Comparison of ENCODE assay signal across 8 cellular contexts in the genomic region with DNA sequence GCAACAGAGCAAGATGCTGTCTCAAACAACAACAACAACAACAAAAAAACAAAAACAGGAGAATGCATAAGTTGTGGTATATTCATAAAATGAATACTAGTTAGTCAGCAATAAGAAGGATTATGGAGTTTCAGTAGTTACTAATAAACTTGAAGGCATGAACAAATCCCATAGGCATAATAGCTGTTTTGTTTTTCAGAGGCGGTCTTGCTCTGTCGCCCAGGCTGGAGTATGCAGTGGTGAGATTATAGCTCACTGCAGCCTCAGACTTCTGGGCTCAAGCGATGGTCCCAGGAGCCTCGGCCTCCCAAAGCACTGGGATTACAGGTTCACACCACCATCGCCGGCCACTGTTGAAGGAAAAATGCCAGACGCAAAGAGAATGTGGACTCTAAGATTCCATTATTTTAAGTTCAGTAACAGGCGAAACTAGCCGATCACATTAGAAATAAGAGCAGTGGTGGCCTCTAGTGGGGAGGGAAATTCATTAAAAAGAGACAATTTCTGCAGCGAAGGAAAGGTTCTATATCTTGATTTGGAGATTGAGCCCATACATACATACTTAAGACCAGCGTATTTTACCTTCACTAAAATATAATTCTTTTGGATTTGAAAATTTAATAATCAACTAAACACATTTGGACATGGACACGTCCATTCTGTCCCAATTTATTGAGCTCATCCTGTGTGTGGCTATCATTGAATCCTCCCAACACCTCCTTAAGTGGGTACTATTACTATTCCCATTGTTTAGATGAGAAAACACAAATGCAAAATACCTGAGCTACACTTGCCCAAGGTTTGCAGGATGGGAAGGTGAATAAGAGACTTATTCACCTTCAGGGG. TPM values are rescaled to one million over a fixed set of nuclear protein-coding genes. Genes with fewer than 3 reads are reported as not detected.
A peak's percentile ranks its signal among the peaks of the same experiment; 100 is the strongest.
DNase-seq lines count a peak whose midpoint lies in the region; ATAC-seq, FAIRE-seq and TF ChIP-seq lines count a peak whose summit lies in the region.

No MANE protein-coding gene starts in this region.

- no peaks in the 10 kb centered on the region for H4K20me1 ChIP-seq in HepG2 (ENCODE audit: insufficient read depth, low read length)

- CTCF ChIA-PET in HepG2 (lab: Yijun Ruan, JAX; ENCODE audit: low intra/inter-chr PET ratio, low total read pairs), result interaction anchor here (0.7 to 1.5 kb wide), 3 partner anchors 33 to 169 kb away, joined by 3 to 5 read pairs (median 4); a partner anchor contains a TSS

- H3K9ac ChIP-seq in HepG2 (ENCODE audit: insufficient read depth, low read depth, low read length), result 0 out of 2 replicates have a peak overlapping the region, but pooled peaks have one; percentile 42

- no peaks in the 10 kb centered on the region for H3K27me3 ChIP-seq in HepG2 (ENCODE audit: control insufficient read depth in 1 of 2, insufficient read depth in 2 of 2, low read length in 2 of 2)

- TF ChIP-seq CTCF in GM13976 (IDR thresholded peaks at IDR 0.05; ENCODE audit: borderline replicate concordance, control extremely low read depth, extremely low read depth, insufficient read depth, missing control alignments), result peak; percentile 27
- TF ChIP-seq CTCF in VCaP (conservative IDR thresholded peaks at IDR 0.05), result peak; percentile 84
- TF ChIP-seq CTCF in HepG2 (CRISPR knock-in tag; IDR thresholded peaks at IDR 0.05), result peak; percentile 77

- H3K36me3 ChIP-seq in HepG2 (replicated peaks in 1 of 2; ENCODE audit: control insufficient read depth in 1 of 2, insufficient read depth in 2 of 2, low read length in 2 of 2), result no peaks in the 10 kb centered on the region

- TF ChIP-seq POLR2A in HepG2 (IDR thresholded peaks at IDR 0.05; ENCODE audit: insufficient read depth in 1 of 2, low read depth in 2 of 2, low read length in 2 of 2), result no peak

- H3K27ac ChIP-seq in VCaP (peak overlapping the region; percentile 82), HepG2 (ENCODE audit: extremely low read length, insufficient read depth, low read length) (peak overlapping the region; percentile 62)

- peak; percentile 51 for TF ChIP-seq RAD21 in HepG2 (CRISPR knock-in tag; IDR thresholded peaks at IDR 0.05)

- peak overlapping the region; percentile 60 for H2AFZ ChIP-seq in HepG2 (ENCODE audit: low read length)

- FAIRE-seq in HepG2 (lab: Jason Lieb, UNC), result peak; percentile 82

- 1% methylated on average over 12 of the region's 12 CpGs for WGBS in HepG2 (ENCODE audit: low lambda C conversion rate)

- no peaks in the 10 kb centered on the region for H3K79me2 ChIP-seq in HepG2 (ENCODE audit: insufficient read depth, low read length)

- peak overlapping the region; percentile 96 for H3K4me2 ChIP-seq in HepG2 (ENCODE audit: low read depth, low read length)

- DNase-seq in ACHN (peak; percentile 72), GM13976 (ENCODE audit: low spot score) (peak; percentile 65), NCI-H146 treated with DMSO at 0.1 percent for 48 hours (lab: John Stamatoyannopoulos, UW; ENCODE audit: unreplicated experiment) (peak; percentile 16), dedifferentiated amniotic fluid mesenchymal stem cell (ENCODE audit: extremely low spot score) (peak; percentile 43), HepG2 (ENCODE audit: low spot score) (peak; percentile 63)
- peak; percentile 33 for DNase-seq in stimulated activated CD8-positive, alpha-beta memory T cell treated with anti-CD3 and anti-CD28 coated beads, Interleukin-12 subunit alpha, Interleukin-12 subunit beta, amount 100 ng/mL, for 1 hour (ENCODE audit: low read depth)

- TF ChIP-seq EP300 in HepG2 (IDR thresholded peaks at IDR 0.05; ENCODE audit: low read depth in 2 of 2, low read length in 2 of 2) (no peak), HepG2 (CRISPR knock-in tag; IDR thresholded peaks at IDR 0.05; ENCODE audit: borderline replicate concordance) (no peak)

- ATAC-seq in HepG2 (peak; percentile 71), GM18861 (IDR thresholded peaks at IDR 0.05; ENCODE audit: unreplicated experiment) (no peak)

- intact Hi-C loops in HepG2 (cut with micrococcal nuclease; ENCODE audit: unreplicated experiment), result loop anchor here (1.0 to 10.0 kb wide), 5 partner anchors 35 to 148 kb away; no protein-coding TSS in a partner anchor

- POLR2A ChIA-PET in HepG2 (lab: Yijun Ruan, JAX), result interaction anchor here (0.8 to 1.8 kb wide), 9 partner anchors 9 to 170 kb away, joined by 3 to 18 read pairs (median 4); a partner anchor contains a TSS

- peak overlapping the region; percentile 66 to 72 (median 70) for H3K4me3 ChIP-seq in HepG2 (replicated peaks in 1 of 3; ENCODE audit: insufficient read depth in 1 of 3, low read depth in 2 of 3, low read length in 3 of 3)

- H3K9me3 ChIP-seq in HepG2 (ENCODE audit: low read length), result no peaks in the 10 kb centered on the region

- no TSS peak for BruUV-seq in HepG2 (replicated peaks; lab: Mats Ljungman, UMichigan)

- in situ Hi-C loops in ACHN (cut with HindIII; ENCODE audit: low pct_ligation_motif_present, low pct_unique_long_range_greater_than_20kb, low sequenced_read_pairs), result no loop called here
- in situ Hi-C loops in GM13976 (cut with MboI; ENCODE audit: low sequenced_read_pairs, unreplicated experiment), result loop anchor here (10.0 kb wide), 1 partner anchor 348 kb away; no protein-coding TSS in a partner anchor
- in situ Hi-C loops in HepG2 (cut with HindIII; ENCODE audit: extremely low pct_ligation_motif_present, low pct_unique_long_range_greater_than_20kb), result loop anchor here (5.0 kb wide), 1 partner anchor 150 kb away; no protein-coding TSS in a partner anchor

- peaks cover 57% of the 10 kb centered on the region for H3K4me1 ChIP-seq in HepG2 (ENCODE audit: insufficient read depth, low read length)

TF ChIP-seq in HepG2, 621 proteins besides CTCF, POLR2A, EP300 and RAD21 (continues in another document):
- 0 out of 2 replicates have a peak, but pooled peaks have one; percentile 35 for TF ChIP-seq ZNF761 (CRISPR knock-in tag; conservative IDR thresholded peaks at IDR 0.05)
- TF ChIP-seq, protein P1, sequence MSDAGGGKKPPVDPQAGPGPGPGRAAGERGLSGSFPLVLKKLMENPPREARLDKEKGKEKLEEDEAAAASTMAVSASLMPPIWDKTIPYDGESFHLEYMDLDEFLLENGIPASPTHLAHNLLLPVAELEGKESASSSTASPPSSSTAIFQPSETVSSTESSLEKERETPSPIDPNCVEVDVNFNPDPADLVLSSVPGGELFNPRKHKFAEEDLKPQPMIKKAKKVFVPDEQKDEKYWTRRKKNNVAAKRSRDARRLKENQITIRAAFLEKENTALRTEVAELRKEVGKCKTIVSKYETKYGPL (CRISPR knock-in tag; IDR thresholded peaks at IDR 0.05), result no peak

RNA-seq across cellular contexts. Expression of a gene that starts 27.4 kb away (rescaled TPM):
- 10.5 and 13.7 TPM in 2 replicates for total RNA-seq in HepG2 (2016; rRNA removed; fragmentation: Illumina TruSeq; extraction: Trizol)
- total RNA-seq in HepG2 (2016; cell fraction: cytosol; rRNA removed; fragmentation: Illumina TruSeq; extraction: Trizol; ENCODE audit: low read depth), result 4.0 and 4.5 TPM in 2 replicates
- 8.3 and 12.0 TPM in 2 replicates for total RNA-seq in HepG2 (2016; cell fraction: insoluble cytoplasmic fraction; rRNA removed; fragmentation: Illumina TruSeq; extraction: Trizol)
- total RNA-seq in HepG2 (2016; cell fraction: membrane; rRNA removed; fragmentation: Illumina TruSeq; extraction: Trizol), result 8.1 and 8.4 TPM in 2 replicates
- total RNA-seq in HepG2 (2016; cell fraction: nucleus; rRNA removed; fragmentation: Illumina TruSeq; extraction: Trizol), result 5.7 and 8.2 TPM in 2 replicates
- polyA plus RNA-seq in HepG2 (2011; rRNA removed), result 33.1 and 49.7 TPM in 2 replicates
- 45.0 and 52.1 TPM in 2 replicates for polyA plus RNA-seq in HepG2 (2011; cell fraction: cytosol; rRNA removed)
- 54.1 and 56.2 TPM in 2 replicates for polyA plus RNA-seq in HepG2 (2011; cell fraction: nucleus; rRNA removed)
- 51.6 and 55.6 TPM in 2 replicates for polyA plus RNA-seq in HepG2 (2012)
- 4.4 and 6.3 TPM in 2 replicates for polyA plus RNA-seq in HepG2 (2016; cell fraction: cytosol; fragmentation: Illumina TruSeq; extraction: Trizol; ENCODE audit: low read depth)
- polyA plus RNA-seq in HepG2 (2016; cell fraction: insoluble cytoplasmic fraction; fragmentation: Illumina TruSeq; extraction: Trizol; ENCODE audit: low read depth), result 9.3 and 10.5 TPM in 2 replicates
- 7.6 and 9.8 TPM in 2 replicates for polyA plus RNA-seq in HepG2 (2016; cell fraction: membrane; fragmentation: Illumina TruSeq; extraction: Trizol; ENCODE audit: low read depth)
- polyA plus RNA-seq in HepG2 (2016; cell fraction: nucleus; fragmentation: Illumina TruSeq; extraction: Trizol; ENCODE audit: insufficient read depth, low read depth), result 10.6 and 11.8 TPM in 2 replicates
- polyA minus RNA-seq in HepG2 (2011; rRNA and poly(A)+ RNA removed; ENCODE audit: low replicate concordance), result 4.8 and 66.6 TPM in 2 replicates
- 29.4 and 31.1 TPM in 2 replicates for polyA minus RNA-seq in HepG2 (2011; cell fraction: cytosol; rRNA and poly(A)+ RNA removed)
- polyA minus RNA-seq in HepG2 (2011; cell fraction: nucleus; rRNA and poly(A)+ RNA removed), result 21.3 and 22.1 TPM in 2 replicates

RNA-seq across cellular contexts. Expression of a gene that starts 32.6 kb away (rescaled TPM):
- 18.2 and 35.2 TPM in 2 replicates for total RNA-seq in HepG2 (2016; rRNA removed; fragmentation: Illumina TruSeq; extraction: Trizol)
- 2.4 and 3.0 TPM in 2 replicates for total RNA-seq in HepG2 (2016; cell fraction: cytosol; rRNA removed; fragmentation: Illumina TruSeq; extraction: Trizol; ENCODE audit: low read depth)
- 13.5 and 35.7 TPM in 2 replicates for total RNA-seq in HepG2 (2016; cell fraction: insoluble cytoplasmic fraction; rRNA removed; fragmentation: Illumina TruSeq; extraction: Trizol)
- 7.5 TPM in 2 replicates for total RNA-seq in HepG2 (2016; cell fraction: membrane; rRNA removed; fragmentation: Illumina TruSeq; extraction: Trizol)
- 48.2 and 58.1 TPM in 2 replicates for total RNA-seq in HepG2 (2016; cell fraction: nucleus; rRNA removed; fragmentation: Illumina TruSeq; extraction: Trizol)
- polyA plus RNA-seq in HepG2 (2011; rRNA removed), result 31.6 and 44.3 TPM in 2 replicates
- 17.7 and 20.2 TPM in 2 replicates for polyA plus RNA-seq in HepG2 (2011; cell fraction: cytosol; rRNA removed)
- polyA plus RNA-seq in HepG2 (2011; cell fraction: nucleus; rRNA removed), result 105 and 126 TPM in 2 replicates
- 34.3 and 44.8 TPM in 2 replicates for polyA plus RNA-seq in HepG2 (2012)
- 1.3 and 1.6 TPM in 2 replicates for polyA plus RNA-seq in HepG2 (2016; cell fraction: cytosol; fragmentation: Illumina TruSeq; extraction: Trizol; ENCODE audit: low read depth)
- polyA plus RNA-seq in HepG2 (2016; cell fraction: insoluble cytoplasmic fraction; fragmentation: Illumina TruSeq; extraction: Trizol; ENCODE audit: low read depth), result 10.1 and 14.0 TPM in 2 replicates
- 2.8 and 3.5 TPM in 2 replicates for polyA plus RNA-seq in HepG2 (2016; cell fraction: membrane; fragmentation: Illumina TruSeq; extraction: Trizol; ENCODE audit: low read depth)
- 83.4 and 84.9 TPM in 2 replicates for polyA plus RNA-seq in HepG2 (2016; cell fraction: nucleus; fragmentation: Illumina TruSeq; extraction: Trizol; ENCODE audit: insufficient read depth, low read depth)
- polyA minus RNA-seq in HepG2 (2011; rRNA and poly(A)+ RNA removed; ENCODE audit: low replicate concordance), result 104 and 110 TPM in 2 replicates
- polyA minus RNA-seq in HepG2 (2011; cell fraction: cytosol; rRNA and poly(A)+ RNA removed), result 31.9 and 35.7 TPM in 2 replicates
- 50.5 and 60.3 TPM in 2 replicates for polyA minus RNA-seq in HepG2 (2011; cell fraction: nucleus; rRNA and poly(A)+ RNA removed)

Comparison
In these comparisons a context has a peak if more than half of its experiments do, and no peak if none do; other contexts are left out.
1. DNase-seq: peak in every context shown above with its lines; median percentile 72 in ACHN; 65 in GM13976; 63 in HepG2; 43 in dedifferentiated amniotic fluid mesenchymal stem cell; 33 in stimulated activated CD8-positive, alpha-beta memory T cell treated with anti-CD3 and anti-CD28 coated beads, Interleukin-12 subunit alpha, Interleukin-12 subunit beta, amount 100 ng/mL, for 1 hour; 16 in NCI-H146 treated with DMSO at 0.1 percent for 48 hours.
2. CTCF ChIP-seq: peak in every context shown above with its lines; median percentile 84 in VCaP; 77 in HepG2; 27 in GM13976.